ENCODE assay signal across 19 cellular contexts in genomic region chr12:19778111-19778688, GRCh38.
DNase-seq lines count a peak whose midpoint lies in the region; ATAC-seq and TF ChIP-seq lines count a peak whose summit lies in the region.
"Had no signal": no experiment of that assay in that cellular context is flagged by ENCODE, and none has a peak within 500 bp of the region (broad histone marks: within the 10 kb centered on the region; RNA-seq: fewer than 3 reads in every experiment).

No MANE protein-coding gene starts in this region.

- H3K9me3 Mint-ChIP-seq in activated naive CD8-positive, alpha-beta T cell treated with anti-CD3 and anti-CD28 coated beads, Interleukin-2, amount 50 U/mL, for 24 hours = peaks cover 4% of the 10 kb centered on the region

- DNase-seq in EH (ENCODE audit: low read depth) = peak; percentile 62
- DNase-seq in M059J (ENCODE audit: low read depth) = peak; percentile 60
- no peak for DNase-seq in coronary artery (ENCODE audit: low spot score)
- no peak for DNase-seq in left lung
- DNase-seq in GM10266 (ENCODE audit: extremely low spot score) = no peak
- no peak for DNase-seq in activated naive CD8-positive, alpha-beta T cell treated with anti-CD3 and anti-CD28 coated beads, Interleukin-2, amount 50 U/mL, for 24 hours
- no peak for DNase-seq in esophagus muscularis mucosa (ENCODE audit: extremely low spot score)
- DNase-seq: activated CD4-positive, alpha-beta T cell treated with anti-CD3 and anti-CD28 coated beads, Interleukin-2, amount 50 U/mL, for 4 hours; activated naive CD8-positive, alpha-beta T cell treated with anti-CD3 and anti-CD28 coated beads, Interleukin-2, amount 10 ng/mL, durations not matched to agents 7 days and 5 days; activated T-cell treated with anti-CD3 and anti-CD28 coated beads, Interleukin-2, amount 50 U/mL, for 24 hours; cortex of kidney; esophagus squamous epithelium; GDM1; naive thymus-derived CD4-positive, alpha-beta T cell; NCI-H1436 had no signal

- H3K27me3 Mint-ChIP-seq in activated naive CD8-positive, alpha-beta T cell treated with anti-CD3 and anti-CD28 coated beads, Interleukin-2, amount 50 U/mL, for 24 hours = no peaks in the 10 kb centered on the region

- no peak overlapping the region for H3K4me3 Mint-ChIP-seq in activated naive CD8-positive, alpha-beta T cell treated with anti-CD3 and anti-CD28 coated beads, Interleukin-2, amount 50 U/mL, for 24 hours
- H3K4me3 Mint-ChIP-seq: activated naive CD8-positive, alpha-beta T cell treated with anti-CD3 and anti-CD28 coated beads, Interleukin-2, amount 10 ng/mL, durations not matched to agents 7 days and 5 days; activated T-cell treated with anti-CD3 and anti-CD28 coated beads, Interleukin-2, amount 50 U/mL, for 24 hours; naive thymus-derived CD4-positive, alpha-beta T cell had no signal

- no peaks in the 10 kb centered on the region for H3K36me3 Mint-ChIP-seq in activated naive CD8-positive, alpha-beta T cell treated with anti-CD3 and anti-CD28 coated beads, Interleukin-2, amount 50 U/mL, for 24 hours (ENCODE audit: low read depth)
- H3K36me3 Mint-ChIP-seq: activated naive CD8-positive, alpha-beta T cell treated with anti-CD3 and anti-CD28 coated beads, Interleukin-2, amount 10 ng/mL, durations not matched to agents 7 days and 5 days; naive thymus-derived CD4-positive, alpha-beta T cell had no signal

- WGBS in esophagus muscularis mucosa = 33% methylated on average over 4 of the region's 4 CpGs

- H3K36me3 ChIP-seq in left lung = no peaks in the 10 kb centered on the region
- H3K36me3 ChIP-seq in esophagus muscularis mucosa = no peaks in the 10 kb centered on the region
- H3K36me3 ChIP-seq: esophagus squamous epithelium, prostate gland had no signal

- peak overlapping the region; percentile 7 for H3K4me3 ChIP-seq in coronary artery
- H3K4me3 ChIP-seq in left lung = no peak overlapping the region
- H3K4me3 ChIP-seq in esophagus muscularis mucosa = no peak overlapping the region
- H3K4me3 ChIP-seq: esophagus squamous epithelium, K562, prostate gland, SK-N-MC had no signal

- no peak for TF ChIP-seq CTCF in coronary artery (IDR thresholded peaks at IDR 0.05)
- TF ChIP-seq CTCF in left lung (IDR thresholded peaks at IDR 0.05) = no peak
- TF ChIP-seq CTCF in GM10266 (IDR thresholded peaks at IDR 0.05; ENCODE audit: control insufficient read depth, insufficient read depth, low read depth, missing control alignments) = no peak
- no peak for TF ChIP-seq CTCF in esophagus muscularis mucosa (IDR thresholded peaks at IDR 0.05)

- H3K9me3 ChIP-seq in left lung (no peaks in the 10 kb centered on the region), esophagus muscularis mucosa (no peaks in the 10 kb centered on the region)
- H3K9me3 ChIP-seq: esophagus squamous epithelium, prostate gland had no signal

- intact Hi-C loops in left lung (cut with DNase I) = no loop called here
- intact Hi-C loops in esophagus muscularis mucosa (cut with DNase I) = no loop called here

- peaks cover 2% of the 10 kb centered on the region for H3K4me1 Mint-ChIP-seq in activated naive CD8-positive, alpha-beta T cell treated with anti-CD3 and anti-CD28 coated beads, Interleukin-2, amount 50 U/mL, for 24 hours
- H3K4me1 Mint-ChIP-seq: naive thymus-derived CD4-positive, alpha-beta T cell had no signal

- no peak for TF ChIP-seq EP300 in esophagus muscularis mucosa (IDR thresholded peaks at IDR 0.05)

- no peak overlapping the region for H3K27ac Mint-ChIP-seq in activated naive CD8-positive, alpha-beta T cell treated with anti-CD3 and anti-CD28 coated beads, Interleukin-2, amount 50 U/mL, for 24 hours
- H3K27ac Mint-ChIP-seq: activated naive CD8-positive, alpha-beta T cell treated with anti-CD3 and anti-CD28 coated beads, Interleukin-2, amount 10 ng/mL, durations not matched to agents 7 days and 5 days; activated T-cell treated with anti-CD3 and anti-CD28 coated beads, Interleukin-2, amount 50 U/mL, for 24 hours; naive thymus-derived CD4-positive, alpha-beta T cell had no signal

- H3K27me3 ChIP-seq in left lung (no peaks in the 10 kb centered on the region), esophagus muscularis mucosa (no peaks in the 10 kb centered on the region)
- H3K27me3 ChIP-seq: esophagus squamous epithelium had no signal

- peak overlapping the region; percentile 6 to 79 for H3K27ac ChIP-seq in coronary artery
- H3K27ac ChIP-seq in left lung = peak overlapping the region in 1 of 2 donors; percentile 13
- no peak overlapping the region for H3K27ac ChIP-seq in esophagus muscularis mucosa (replicated peaks in 1 of 4)
- H3K27ac ChIP-seq: esophagus squamous epithelium, prostate gland, SK-N-MC had no signal

- H3K4me1 ChIP-seq in left lung (peaks cover 0 to 4% of the 10 kb centered on the region in 2 donors), esophagus muscularis mucosa (peaks cover 0 to 14% (median 0%) of the 10 kb centered on the region in 4 donors)
- H3K4me1 ChIP-seq: prostate gland had no signal

- TF ChIP-seq POLR2A in esophagus muscularis mucosa (IDR thresholded peaks at IDR 0.05; ENCODE audit: low read depth) = no peak

- ATAC-seq in left lung (peak; percentile 21), GM19023 (IDR thresholded peaks at IDR 0.05; ENCODE audit: unreplicated experiment) (no peak)
- ATAC-seq in activated naive CD8-positive, alpha-beta T cell treated with anti-CD3 and anti-CD28 coated beads, Interleukin-2, amount 50 U/mL, for 24 hours = no peak
- ATAC-seq: K562; naive thymus-derived CD4-positive, alpha-beta T cell had no signal

Comparison
In these comparisons a context has a peak if more than half of its experiments do, and no peak if none do; other contexts are left out.
1. DNase-seq: peak in EH (single experiment) and M059J (single experiment); none in coronary artery (single experiment), left lung (0 of 2), GM10266 (single experiment), activated naive CD8-positive, alpha-beta T cell treated with anti-CD3 and anti-CD28 coated beads, Interleukin-2, amount 50 U/mL, for 24 hours (single experiment) and esophagus muscularis mucosa (single experiment).
2. H3K27ac ChIP-seq: peak in coronary artery (2 of 2); none in esophagus muscularis mucosa (0 of 4).